In the genomic region with DNA sequence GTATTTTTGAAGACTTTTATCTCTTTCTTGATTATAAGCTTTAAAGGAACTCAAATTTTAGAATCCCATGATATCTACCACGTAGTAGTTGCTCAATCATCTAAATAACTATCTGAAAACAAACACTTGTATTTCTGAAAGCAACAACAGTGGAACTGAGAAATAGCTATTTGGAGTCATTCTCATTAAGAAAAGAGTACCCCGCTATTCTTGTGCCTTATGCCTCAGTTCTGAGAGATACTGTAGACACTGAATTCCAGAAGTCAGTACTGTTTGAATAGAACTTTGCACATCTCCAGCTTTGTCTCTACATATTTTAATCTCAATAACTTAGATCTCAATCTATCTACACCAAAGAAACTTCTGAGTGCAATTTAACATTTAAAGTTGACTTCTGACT, we compare ENCODE assay signal across 19 cellular contexts. TPM values are rescaled to one million over a fixed set of nuclear protein-coding genes. Genes with fewer than 3 reads are reported as not detected.
DNase-seq lines count a peak whose midpoint lies in the region; ATAC-seq and TF ChIP-seq lines count a peak whose summit lies in the region.
"Had no signal": no experiment of that assay in that cellular context is flagged by ENCODE, and none has a peak within 500 bp of the region (broad histone marks: within the 10 kb centered on the region; RNA-seq: fewer than 3 reads in every experiment).

No MANE protein-coding gene starts in this region.

- peaks cover 27% of the 10 kb centered on the region for H3K36me3 Mint-ChIP-seq in memory B cell

- no peak for TF ChIP-seq CTCF in dorsolateral prefrontal cortex (IDR thresholded peaks at IDR 0.05 in 54 of 56, conservative IDR thresholded peaks at IDR 0.05 in 2 of 56; ENCODE audit: low read depth in 1 of 56, partially characterized antibody in 56 of 56)

- no peaks in the 10 kb centered on the region for H3K9me3 Mint-ChIP-seq in memory B cell
- H3K9me3 Mint-ChIP-seq: immature natural killer cell, naive B cell had no signal

- peaks cover 28% of the 10 kb centered on the region for H3K4me1 Mint-ChIP-seq in memory B cell

- no peaks in the 10 kb centered on the region for H3K27me3 ChIP-seq in dorsolateral prefrontal cortex
- H3K27me3 ChIP-seq: BE2C, esophagus squamous epithelium, tibial artery had no signal

- no peak overlapping the region for H3K4me3 ChIP-seq in dorsolateral prefrontal cortex
- H3K4me3 ChIP-seq: esophagus squamous epithelium, PC-9, prostate gland, tibial artery had no signal

- H3K4me3 Mint-ChIP-seq in memory B cell: no peak overlapping the region

- intact Hi-C loops in dorsolateral prefrontal cortex (cut with DNase I): no loop called here

- peak overlapping the region; percentile 80 for H3K27ac Mint-ChIP-seq in memory B cell

- no peak overlapping the region for H3K27ac ChIP-seq in dorsolateral prefrontal cortex
- H3K27ac ChIP-seq: esophagus squamous epithelium, PC-9, prostate gland, tibial artery had no signal

- H3K27me3 Mint-ChIP-seq in memory B cell: no peaks in the 10 kb centered on the region
- H3K27me3 Mint-ChIP-seq: naive B cell had no signal

- peak; percentile 65 for ATAC-seq in GM18498 (IDR thresholded peaks at IDR 0.05; ENCODE audit: unreplicated experiment)
- ATAC-seq in GM19455 (IDR thresholded peaks at IDR 0.05; ENCODE audit: unreplicated experiment): peak; percentile 70
- ATAC-seq in HG03354 (IDR thresholded peaks at IDR 0.05; ENCODE audit: poor library complexity, severe bottlenecking, unreplicated experiment): peak; percentile 42
- ATAC-seq in memory B cell (ENCODE audit: low read depth): no peak

- DNase-seq in memory B cell (ENCODE audit: low spot score in 2 of 2) (no peak), DMS53 (lab: John Stamatoyannopoulos, UW) (no peak), SK-N-DZ (ENCODE audit: low spot score) (no peak), dorsolateral prefrontal cortex (no peak)
- DNase-seq: activated CD4-positive, alpha-beta T cell treated with anti-CD3 and anti-CD28 coated beads, Interleukin-2, amount 50 U/mL, for 1 hour; BE2C; DMS 273 treated with DMSO at 0.1 percent for 48 hours; esophagus squamous epithelium; immature natural killer cell; mammary epithelial cell; naive B cell; NCI-H1436; NCI-H774; PC-9; tibial artery had no signal

RNA-seq across cellular contexts. Expression of a gene that starts 11.4 kb away (rescaled TPM):
- 35.8 and 40.4 TPM in 2 replicates for polyA plus RNA-seq in SK-N-DZ (2014; cell fraction: cytosol; rRNA removed)
- 130 and 132 TPM in 2 replicates for polyA plus RNA-seq in SK-N-DZ (2014; cell fraction: nucleus; rRNA removed)
- total RNA-seq in dorsolateral prefrontal cortex: 10 to 100 TPM; 19.6 to 53.4 (median 28.9) TPM
